8 cellular contexts compared by ENCODE assay signal in genomic region chr7:16422100-16422430, GRCh38. TPM values are rescaled to one million over a fixed set of nuclear protein-coding genes. Genes with fewer than 3 reads are reported as not detected.
DNase-seq lines count a peak whose midpoint lies in the region; TF ChIP-seq lines count a peak whose summit lies in the region.

No MANE protein-coding gene starts in this region.

- no CpG with 5 or more reads among the region's 1 CpG for WGBS in trophoblast cell (ENCODE audit: extremely low coverage, insufficient coverage, insufficient read length)
- WGBS in lower leg skin, 2 donors: 36 to 46% methylated on average over 1 of the region's 1 CpG

- no peaks in the 10 kb centered on the region for H3K36me3 ChIP-seq in trophoblast cell (ENCODE audit: control insufficient read depth in 1 of 2, insufficient read depth in 2 of 2, low read length in 2 of 2)

- peaks cover 6% of the 10 kb centered on the region for H3K4me1 Mint-ChIP-seq in endothelial cell (ENCODE audit: unreplicated experiment)

- no peak for TF ChIP-seq CTCF in endothelial cell (IDR thresholded peaks at IDR 0.05; ENCODE audit: unreplicated experiment)
- TF ChIP-seq CTCF in lower leg skin (IDR thresholded peaks at IDR 0.05): no peak

- no peak overlapping the region for H2BK5ac ChIP-seq in trophoblast cell (ENCODE audit: low read depth, low read length, poor library complexity)

- H2AFZ ChIP-seq in trophoblast cell (ENCODE audit: insufficient read depth, low read length, poor library complexity): no peak overlapping the region

- no peak overlapping the region for H2BK12ac ChIP-seq in trophoblast cell (ENCODE audit: low read length)

- peaks cover 4 to 9% of the 10 kb centered on the region in 2 experiments for H3K4me1 ChIP-seq in trophoblast cell (ENCODE audit: control insufficient read depth in 1 of 2, insufficient read depth in 2 of 2, low read length in 2 of 2)

- TF ChIP-seq POLR2A in lower leg skin (IDR thresholded peaks at IDR 0.05): no peak

- peaks cover 16% of the 10 kb centered on the region for H3K79me1 ChIP-seq in trophoblast cell (ENCODE audit: low read length)

- H2BK120ac ChIP-seq in trophoblast cell (ENCODE audit: insufficient read depth, low read length, poor library complexity): no peak overlapping the region

- H4K12ac ChIP-seq in trophoblast cell (ENCODE audit: low read depth, low read length): no peak overlapping the region

- H3K4me3 Mint-ChIP-seq in endothelial cell (ENCODE audit: unreplicated experiment): peak overlapping the region; percentile 74

- H3K27me3 Mint-ChIP-seq in endothelial cell (ENCODE audit: unreplicated experiment): no peaks in the 10 kb centered on the region

- H3K27me3 ChIP-seq in trophoblast cell (ENCODE audit: insufficient read depth, low read length): no peaks in the 10 kb centered on the region

- H4K91ac ChIP-seq in trophoblast cell (ENCODE audit: low read depth, low read length): no peak overlapping the region

- H4K8ac ChIP-seq in trophoblast cell (ENCODE audit: low read depth, low read length): no peak overlapping the region

- peaks cover 9% of the 10 kb centered on the region for H3K79me2 ChIP-seq in trophoblast cell (ENCODE audit: control insufficient read depth, insufficient read depth, low read length, poor library complexity)

- intact Hi-C loops in lower leg skin (cut with DNase I; ENCODE audit: low total_unique reads): no loop called here

- no peak overlapping the region for H3K18ac ChIP-seq in trophoblast cell (ENCODE audit: low read length)

- no peak overlapping the region for H3K9ac ChIP-seq in trophoblast cell (ENCODE audit: low read length)

- H3K4ac ChIP-seq in trophoblast cell (ENCODE audit: low read depth, low read length): no peak overlapping the region

- H2AK5ac ChIP-seq in trophoblast cell (ENCODE audit: low read length): no peak overlapping the region

- H3K27ac Mint-ChIP-seq in endothelial cell (ENCODE audit: unreplicated experiment): no peak overlapping the region

- H3K9me3 Mint-ChIP-seq in endothelial cell (ENCODE audit: unreplicated experiment): no peaks in the 10 kb centered on the region

- DNase-seq in ELR (ENCODE audit: low read depth): peak; percentile 24
- DNase-seq in OCI-M1 (lab: John Stamatoyannopoulos, UW): peak; percentile 54
- DNase-seq in endothelial cell (ENCODE audit: low spot score): no peak
- peak; percentile 22 to 94 for DNase-seq in trophoblast cell
- no peak for DNase-seq in GM19238 (ENCODE audit: insufficient read length, low spot score)
- DNase-seq in lower leg skin (ENCODE audit: low spot score in 2 of 2): no peak
- DNase-seq in NCI-H69 (lab: John Stamatoyannopoulos, UW): no peak
- DNase-seq in D341Med (ENCODE audit: low spot score): no peak

- H3K14ac ChIP-seq in trophoblast cell (ENCODE audit: low read length): no peak overlapping the region

- H3K4me3 ChIP-seq in trophoblast cell (ENCODE audit: low read depth, low read length) (no peak overlapping the region), lower leg skin (ENCODE audit: low read depth, poor library complexity, severe bottlenecking) (no peak overlapping the region)

- H3K9me3 ChIP-seq in trophoblast cell (ENCODE audit: insufficient read depth, low read depth, low read length): no peaks in the 10 kb centered on the region

- H3K23ac ChIP-seq in trophoblast cell (ENCODE audit: low read length): no peak overlapping the region

- H3K36me3 Mint-ChIP-seq in endothelial cell (ENCODE audit: low read depth, unreplicated experiment): no peaks in the 10 kb centered on the region

- peak overlapping the region; percentile 95 for H3K27ac ChIP-seq in trophoblast cell (ENCODE audit: low read depth, low read length)

- peak overlapping the region; percentile 86 for H3K4me2 ChIP-seq in trophoblast cell (ENCODE audit: low read length)

RNA-seq across cellular contexts. Expression of gene CRPPA, which starts 0.7 kb away (rescaled TPM):
- total RNA-seq in endothelial cell (ENCODE audit: unreplicated experiment): 3.2 TPM
- polyA plus RNA-seq in trophoblast cell (2013): 0.75 and 0.94 TPM in 2 replicates
- 1 to 10 TPM in 3 of 4 donors, under 1 TPM in 1; 0.51 to 2.3 (median 1.5) TPM for total RNA-seq in lower leg skin

RNA-seq across cellular contexts. Expression of gene SOSTDC1, which starts 43.5 kb away (rescaled TPM):
- total RNA-seq in endothelial cell (ENCODE audit: unreplicated experiment): 0.18 TPM
- polyA plus RNA-seq in trophoblast cell (2013): 0.08 and 0.15 TPM in 2 replicates
- total RNA-seq in lower leg skin: 10 to 100 TPM; 13.6 to 66.5 (median 24.0) TPM

Comparison
In these comparisons a context has a peak if more than half of its experiments do, and no peak if none do; other contexts are left out.
1. DNase-seq: peak in ELR (single experiment), OCI-M1 (single experiment) and trophoblast cell (2 of 2); none in endothelial cell (single experiment), GM19238 (single experiment), lower leg skin (0 of 2), NCI-H69 (single experiment) and D341Med (single experiment).
2. RNA of gene SOSTDC1, which starts 43.5 kb away (total RNA-seq): 13.6 to 66.5 TPM in lower leg skin; 0.18 TPM in endothelial cell (single experiment); every median in the first group is over 10 times any median in the second.